8 cellular contexts compared by ENCODE assay signal in the genomic region with DNA sequence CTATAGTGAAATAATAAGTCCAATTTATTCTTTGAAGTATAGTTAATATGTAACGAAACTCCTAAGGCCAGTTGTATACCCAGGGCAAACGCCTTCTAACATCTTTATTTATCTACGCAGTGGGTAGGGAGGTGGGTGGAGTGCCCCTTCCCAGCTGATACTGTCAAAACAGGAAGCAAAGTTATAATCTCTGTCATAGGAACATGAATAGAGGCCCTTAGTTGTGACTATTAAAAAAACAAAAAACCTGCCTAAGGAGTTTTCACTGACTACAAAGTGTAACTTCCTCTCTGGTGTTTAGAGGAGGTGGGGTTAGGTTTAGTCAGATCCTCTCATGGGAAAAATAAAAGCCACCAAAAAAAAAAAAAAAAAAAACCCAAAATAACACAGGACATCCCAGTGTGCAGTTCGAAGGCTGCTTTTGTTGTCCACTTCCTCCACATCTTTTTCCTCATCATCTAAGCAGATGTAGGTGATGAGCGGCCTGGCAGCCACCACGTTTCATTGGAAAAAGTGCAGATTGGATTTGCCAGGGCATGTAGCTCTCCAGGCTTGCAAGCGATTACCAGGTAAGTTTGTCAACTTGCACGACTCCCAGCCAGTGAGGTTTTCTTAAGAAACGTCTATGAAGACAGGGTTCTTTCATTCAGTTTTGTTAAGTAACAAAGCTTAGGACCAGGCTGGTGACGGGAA. TPM values are rescaled to one million over a fixed set of nuclear protein-coding genes. Genes with fewer than 3 reads are reported as not detected.
A peak's percentile ranks its signal among the peaks of the same experiment; 100 is the strongest.
DNase-seq lines count a peak whose midpoint lies in the region; ATAC-seq, FAIRE-seq and TF ChIP-seq lines count a peak whose summit lies in the region.

No MANE protein-coding gene starts in this region.

- peak overlapping the region in 3 of 4 donors; percentile 44 to 79 (median 57) for H3K27ac ChIP-seq in body of pancreas
- H3K27ac ChIP-seq in naive thymus-derived CD4-positive, alpha-beta T cell (ENCODE audit: low read depth, low read length) = peak overlapping the region; percentile 75

- H3K9me3 ChIP-seq in body of pancreas = no peaks in the 10 kb centered on the region
- H3K9me3 ChIP-seq in naive thymus-derived CD4-positive, alpha-beta T cell (ENCODE audit: control insufficient read depth in 2 of 3, low read length in 3 of 3) = no peaks in the 10 kb centered on the region

- no peaks in the 10 kb centered on the region for H3K36me3 ChIP-seq in body of pancreas (replicated peaks in 1 of 2; ENCODE audit: insufficient read depth in 1 of 2, low read depth in 2 of 2)
- no peaks in the 10 kb centered on the region for H3K36me3 ChIP-seq in naive thymus-derived CD4-positive, alpha-beta T cell (ENCODE audit: control insufficient read depth in 2 of 3, insufficient read depth in 3 of 3, low read length in 3 of 3)

- POLR2A ChIA-PET in naive thymus-derived CD4-positive, alpha-beta T cell (lab: Charles Lee) = interaction anchor here (0.6 to 5.8 kb wide), 6 partner anchors 8 to 161 kb away, joined by 3 to 42 read pairs (median 4); no protein-coding TSS in a partner anchor

- CTCF ChIA-PET in naive thymus-derived CD4-positive, alpha-beta T cell (lab: Charles Lee) = interaction anchor here (1.2 to 1.3 kb wide), 2 partner anchors 41 to 138 kb away, joined by 3 read pairs; no protein-coding TSS in a partner anchor

- intact Hi-C loops in body of pancreas (cut with DNase I) = no loop called here
- intact Hi-C loops in naive thymus-derived CD4-positive, alpha-beta T cell (cut with micrococcal nuclease) = loop anchor here (1.0 to 10.0 kb wide), 18 partner anchors 7 to 1618 kb away; a partner anchor contains a TSS

- ATAC-seq in GM21737 (IDR thresholded peaks at IDR 0.05; ENCODE audit: unreplicated experiment) (peak; percentile 52), body of pancreas (peak; percentile 53)
- peak; percentile 88 for ATAC-seq in naive thymus-derived CD4-positive, alpha-beta T cell

- H3K27me3 Mint-ChIP-seq in naive thymus-derived CD4-positive, alpha-beta T cell = no peaks in the 10 kb centered on the region

- no peaks in the 10 kb centered on the region for H3K27me3 ChIP-seq in body of pancreas
- H3K27me3 ChIP-seq in naive thymus-derived CD4-positive, alpha-beta T cell (ENCODE audit: control insufficient read depth in 2 of 2, insufficient read depth in 2 of 2, low read length in 2 of 2) = no peaks in the 10 kb centered on the region

- H3K4me3 Mint-ChIP-seq in naive thymus-derived CD4-positive, alpha-beta T cell = peak overlapping the region; percentile 80 to 99 (median 94)

- DNase-seq in GM12892 (ENCODE audit: insufficient read length) (no peak), LoVo (ENCODE audit: low spot score) (peak; percentile 80), body of pancreas (peak in 2 of 4 donors; percentile 42 to 53), 8988T (no peak), NCI-H69 (lab: John Stamatoyannopoulos, UW) (no peak), GM03348 (ENCODE audit: low spot score) (no peak)
- peak in 8 of 9 donors; percentile 37 to 85 (median 76) for DNase-seq in naive thymus-derived CD4-positive, alpha-beta T cell

- peaks cover 0 to 6% (median 0%) of the 10 kb centered on the region in 11 donors for H3K9me3 Mint-ChIP-seq in naive thymus-derived CD4-positive, alpha-beta T cell

- no peak overlapping the region for H3K4me3 ChIP-seq in body of pancreas
- peak overlapping the region; percentile 67 for H3K4me3 ChIP-seq in naive thymus-derived CD4-positive, alpha-beta T cell (ENCODE audit: low read length)

- 28 to 35% methylated on average over 10 of the region's 10 CpGs for WGBS in body of pancreas, 2 donors

- no peak for TF ChIP-seq CTCF in body of pancreas (IDR thresholded peaks at IDR 0.05)

- H3K4me1 ChIP-seq in body of pancreas = peaks cover 65% of the 10 kb centered on the region
- peaks cover 58 to 62% of the 10 kb centered on the region in 2 donors for H3K4me1 ChIP-seq in naive thymus-derived CD4-positive, alpha-beta T cell (ENCODE audit: control insufficient read depth in 2 of 2, insufficient read depth in 2 of 2, low read length in 2 of 2)

- peak; percentile 79 for FAIRE-seq in GM12892 (lab: Jason Lieb, UNC)

- TF ChIP-seq POLR2A in GM12892 (IDR thresholded peaks at IDR 0.05; ENCODE audit: low read depth, low read length) (no peak), body of pancreas (IDR thresholded peaks at IDR 0.05) (no peak)

- H3K36me3 Mint-ChIP-seq in naive thymus-derived CD4-positive, alpha-beta T cell = peaks cover 10 to 27% (median 11%) of the 10 kb centered on the region in 5 donors

- peaks cover 68 to 93% (median 84%) of the 10 kb centered on the region in 7 donors for H3K4me1 Mint-ChIP-seq in naive thymus-derived CD4-positive, alpha-beta T cell

- H3K27ac Mint-ChIP-seq in naive thymus-derived CD4-positive, alpha-beta T cell = peak overlapping the region; percentile 87 to 99 (median 96)

RNA-seq across cellular contexts. Expression of a gene that starts 58.7 kb away (rescaled TPM):
- 13.3 TPM for polyA plus RNA-seq in GM12892 (2012; ENCODE audit: missing spikeins)
- total RNA-seq in body of pancreas = 100 to 1,000 TPM; 112 to 133 TPM
- total RNA-seq in naive thymus-derived CD4-positive, alpha-beta T cell = 100 to 1,000 TPM; 148 to 280 (median 153) TPM
- 10 to 100 TPM; 46.7 to 52.1 TPM for polyA plus RNA-seq in naive thymus-derived CD4-positive, alpha-beta T cell

Comparison
In these comparisons a context has a peak if more than half of its experiments do, and no peak if none do; other contexts are left out.
1. DNase-seq: peak in LoVo (single experiment) and naive thymus-derived CD4-positive, alpha-beta T cell (8 of 9); none in GM12892 (single experiment), 8988T (single experiment), NCI-H69 (single experiment) and GM03348 (single experiment).
2. Peak in every context shown above with its lines, with median percentiles within 50 percentile points of each other: ATAC-seq.